Comparison of ENCODE assay signal across 8 cellular contexts in genomic region chr1:156499194-156499702, GRCh38. TPM values are rescaled to one million over a fixed set of nuclear protein-coding genes. Genes with fewer than 3 reads are reported as not detected.
A peak's percentile ranks its signal among the peaks of the same experiment; 100 is the strongest.
DNase-seq lines count a peak whose midpoint lies in the region; ATAC-seq and FAIRE-seq lines count a peak whose summit lies in the region.

No MANE protein-coding gene starts in this region.

- no peak for FAIRE-seq in GM19239 (lab: Jason Lieb, UNC)

- POLR2A ChIA-PET in activated CD4-positive, alpha-beta T cell treated with anti-CD3 and anti-CD28 coated beads for 36 hours (lab: Charles Lee), result interaction anchor here (0.6 to 1.5 kb wide), 4 partner anchors 9 to 121 kb away, joined by 3 to 5 read pairs (median 4); no protein-coding TSS in a partner anchor

- H3K4me1 Mint-ChIP-seq in activated CD4-positive, alpha-beta T cell treated with anti-CD3 and anti-CD28 coated beads for 36 hours, result peaks cover 76% of the 10 kb centered on the region
- H3K4me1 Mint-ChIP-seq in immature natural killer cell, result peaks cover 81 to 82% of the 10 kb centered on the region in 2 donors

- no peaks in the 10 kb centered on the region for H3K9me3 Mint-ChIP-seq in activated CD4-positive, alpha-beta T cell treated with anti-CD3 and anti-CD28 coated beads for 36 hours (ENCODE audit: low read depth)
- H3K9me3 Mint-ChIP-seq in activated naive CD4-positive, alpha-beta T cell treated with anti-CD3 and anti-CD28 coated beads, Interleukin-2, amount 50 U/mL, for 72 hours, result no peaks in the 10 kb centered on the region
- H3K9me3 Mint-ChIP-seq in immature natural killer cell, result no peaks in the 10 kb centered on the region

- CTCF ChIA-PET in activated CD4-positive, alpha-beta T cell treated with anti-CD3 and anti-CD28 coated beads for 36 hours (lab: Charles Lee), result interaction anchor here (0.6 to 5.0 kb wide), 8 partner anchors 10 to 402 kb away, joined by 3 to 33 read pairs (median 3); no protein-coding TSS in a partner anchor

- peaks cover 11% of the 10 kb centered on the region for H3K36me3 Mint-ChIP-seq in activated CD4-positive, alpha-beta T cell treated with anti-CD3 and anti-CD28 coated beads for 36 hours (ENCODE audit: low read depth)
- peaks cover 6 to 12% of the 10 kb centered on the region in 2 donors for H3K36me3 Mint-ChIP-seq in activated naive CD4-positive, alpha-beta T cell treated with anti-CD3 and anti-CD28 coated beads, Interleukin-2, amount 50 U/mL, for 72 hours
- H3K36me3 Mint-ChIP-seq in immature natural killer cell, result peaks cover 0 to 4% (median 0%) of the 10 kb centered on the region in 3 donors

- DNase-seq in activated CD4-positive, alpha-beta T cell treated with anti-CD3 and anti-CD28 coated beads for 36 hours, result no peak
- no peak for DNase-seq in activated CD4-positive, alpha-beta T cell treated with anti-CD3 and anti-CD28 coated beads for 48 hours
- DNase-seq in activated naive CD4-positive, alpha-beta T cell treated with anti-CD3 and anti-CD28 coated beads, Interleukin-2, amount 50 U/mL, for 72 hours (ENCODE audit: low spot score in 2 of 2), result no peak
- DNase-seq in immature natural killer cell (no peak), superior temporal gyrus (ENCODE audit: extremely low spot score) (peak; percentile 33), GM19239 (ENCODE audit: insufficient read length, low spot score) (no peak), NCI-H1092 (lab: John Stamatoyannopoulos, UW) (no peak), NCI-H128 (lab: John Stamatoyannopoulos, UW; ENCODE audit: unreplicated experiment) (no peak)

- ATAC-seq in activated CD4-positive, alpha-beta T cell treated with anti-CD3 and anti-CD28 coated beads for 36 hours, result no peak
- no peak for ATAC-seq in activated naive CD4-positive, alpha-beta T cell treated with anti-CD3 and anti-CD28 coated beads, Interleukin-2, amount 50 U/mL, for 72 hours

- no peaks in the 10 kb centered on the region for H3K27me3 Mint-ChIP-seq in activated CD4-positive, alpha-beta T cell treated with anti-CD3 and anti-CD28 coated beads for 36 hours
- peaks cover 11 to 25% (median 19%) of the 10 kb centered on the region in 3 donors for H3K27me3 Mint-ChIP-seq in immature natural killer cell (ENCODE audit: low read depth in 3 of 3)

- H3K4me3 Mint-ChIP-seq in activated CD4-positive, alpha-beta T cell treated with anti-CD3 and anti-CD28 coated beads for 36 hours, result peak overlapping the region; percentile 88
- peak overlapping the region; percentile 88 to 96 (median 93) for H3K4me3 Mint-ChIP-seq in immature natural killer cell

- intact Hi-C loops in activated CD4-positive, alpha-beta T cell treated with anti-CD3 and anti-CD28 coated beads for 36 hours (cut with DNase I, micrococcal nuclease), result loop anchor here in 1 of 2 experiments (1.0 kb wide), 1 partner anchor 18 kb away; no protein-coding TSS in a partner anchor

- peak overlapping the region; percentile 51 for H3K27ac Mint-ChIP-seq in activated CD4-positive, alpha-beta T cell treated with anti-CD3 and anti-CD28 coated beads for 36 hours
- H3K27ac Mint-ChIP-seq in activated naive CD4-positive, alpha-beta T cell treated with anti-CD3 and anti-CD28 coated beads, Interleukin-2, amount 50 U/mL, for 72 hours, result peak overlapping the region; percentile 47 to 87
- H3K27ac Mint-ChIP-seq in immature natural killer cell, result peak overlapping the region; percentile 46 to 100 (median 86)

RNA-seq across cellular contexts. Expression of gene MEF2D, which starts 1.3 kb away (rescaled TPM):
- 10 to 100 TPM; 32.1 to 33.6 TPM for total RNA-seq in activated CD4-positive, alpha-beta T cell treated with anti-CD3 and anti-CD28 coated beads for 36 hours
- total RNA-seq in activated naive CD4-positive, alpha-beta T cell treated with anti-CD3 and anti-CD28 coated beads, Interleukin-2, amount 50 U/mL, for 72 hours, result 10 to 100 TPM; 31.7 to 62.5 TPM
- 10 to 100 TPM in 1 of 3 donors, 1 to 10 TPM in 2; 5.0 to 22.8 (median 6.0) TPM for polyA plus RNA-seq in immature natural killer cell
